ENCODE assay signal across 17 cellular contexts in the genomic region with DNA sequence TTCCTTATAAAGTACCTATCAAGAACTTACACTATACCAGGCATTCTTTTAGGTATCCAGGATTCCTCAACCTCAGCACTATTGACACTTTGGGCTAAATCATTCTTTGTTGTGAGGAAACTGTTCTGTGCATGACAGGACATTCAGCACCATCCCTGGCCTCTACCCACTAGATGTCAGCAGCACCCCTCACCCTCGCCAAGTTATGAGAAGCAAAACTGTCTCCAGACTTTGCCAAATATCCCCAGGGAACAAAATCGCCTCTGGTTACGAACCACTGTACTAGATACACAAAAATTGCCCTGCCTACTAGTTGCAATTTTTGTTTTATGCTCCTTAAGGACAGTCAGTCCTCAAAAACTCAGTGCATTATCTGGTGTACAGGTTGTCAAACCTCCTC. TPM values are rescaled to one million over a fixed set of nuclear protein-coding genes. Genes with fewer than 3 reads are reported as not detected.
DNase-seq lines count a peak whose midpoint lies in the region; ATAC-seq and TF ChIP-seq lines count a peak whose summit lies in the region.
"Had no signal": no experiment of that assay in that cellular context is flagged by ENCODE, and none has a peak within 500 bp of the region (broad histone marks: within the 10 kb centered on the region; RNA-seq: fewer than 3 reads in every experiment).

No MANE protein-coding gene starts in this region.

- H3K27me3 ChIP-seq in adipocyte (replicated peaks; ENCODE audit: control insufficient read depth, insufficient read depth, low read length) (no peaks in the 10 kb centered on the region), right atrium auricular region (no peaks in the 10 kb centered on the region), uterus (no peaks in the 10 kb centered on the region)

- H3K27ac ChIP-seq in right atrium auricular region, result peak overlapping the region; percentile 57 to 83
- no peak overlapping the region for H3K27ac ChIP-seq in uterus

- no peaks in the 10 kb centered on the region for H3K9me3 ChIP-seq in adipocyte (ENCODE audit: control insufficient read depth, low read length)
- H3K9me3 ChIP-seq in right atrium auricular region, result no peaks in the 10 kb centered on the region
- no peaks in the 10 kb centered on the region for H3K9me3 ChIP-seq in uterus

- DNase-seq in Caki2 (ENCODE audit: low read depth) (peak; percentile 52), LHCN-M2 (ENCODE audit: low read depth) (peak; percentile 95), adipocyte (ENCODE audit: low read depth) (peak; percentile 22), right atrium auricular region (ENCODE audit: low spot score) (no peak), HCEC 1CT (no peak), uterus (no peak)
- no peak for DNase-seq in effector CD4-positive, alpha-beta T cell
- DNase-seq: activated CD4-positive, alpha-beta memory T cell treated with anti-CD3 and anti-CD28 coated beads for 36 hours; activated effector memory CD4-positive, alpha-beta T cell treated with Interleukin-2 at 50 U/mL for 16 hours; AML-193; effector CD8-positive, alpha-beta T cell; kidney; NCI-H146; stimulated activated CD4-positive, alpha-beta T cell treated with anti-CD3 and anti-CD28 coated beads, Interleukin-1b, Interleukin-23, amount 100 ng/mL, for 48 hours; trophoblast cell had no signal

- ATAC-seq in HG03159 (IDR thresholded peaks at IDR 0.05; ENCODE audit: unreplicated experiment), result no peak
- ATAC-seq: HepG2 had no signal

- H3K4me3 ChIP-seq in adipocyte (ENCODE audit: low read length), result no peak overlapping the region
- H3K4me3 ChIP-seq in right atrium auricular region, result no peak overlapping the region
- no peak overlapping the region for H3K4me3 ChIP-seq in uterus

- TF ChIP-seq POLR2A in uterus (IDR thresholded peaks at IDR 0.05), result no peak

- in situ Hi-C loops in Caki2 (cut with HindIII; ENCODE audit: low pct_unique_long_range_greater_than_20kb, low sequenced_read_pairs), result no loop called here

- H3K4me1 ChIP-seq in adipocyte (ENCODE audit: control insufficient read depth, insufficient read depth, low read length) (peaks cover 56% of the 10 kb centered on the region), right atrium auricular region (peaks cover 0 to 54% of the 10 kb centered on the region in 2 donors), uterus (peaks cover 0 to 5% of the 10 kb centered on the region in 2 donors)

- TF ChIP-seq CTCF in right atrium auricular region (IDR thresholded peaks at IDR 0.05) (peak in 1 of 2 donors; percentile 29), uterus (IDR thresholded peaks at IDR 0.05) (no peak)

- intact Hi-C loops in uterus (cut with DNase I; ENCODE audit: low total_unique reads), result no loop called here

- H3K36me3 ChIP-seq in adipocyte (ENCODE audit: control insufficient read depth, insufficient read depth, low read length, severe bottlenecking) (peaks cover 32% of the 10 kb centered on the region), right atrium auricular region (peaks cover 15% of the 10 kb centered on the region), uterus (no peaks in the 10 kb centered on the region)

- H3K9ac ChIP-seq in adipocyte (ENCODE audit: low read length), result no peak overlapping the region

RNA-seq across cellular contexts. Expression of gene PALMD, which starts 35.7 kb away (rescaled TPM):
- total RNA-seq in Caki2 (2014; rRNA removed; shearing (Covaris generic); ENCODE audit: low replicate concordance), result 2.3 and 6.5 TPM in 2 replicates
- total RNA-seq in LHCN-M2 (2014; rRNA removed) (56.5 and 75.1 TPM in 2 replicates), right atrium auricular region (10 to 100 TPM; 55.0 to 78.7 TPM), uterus (10 to 100 TPM; 17.8 to 64.3 (median 40.6) TPM)
- polyA plus RNA-seq in LHCN-M2 (2012), result 15.7 TPM
- total RNA-seq: activated CD4-positive, alpha-beta memory T cell treated with anti-CD3 and anti-CD28 coated beads for 36 hours had no signal

Comparison
In these comparisons a context has a peak if more than half of its experiments do, and no peak if none do; other contexts are left out.
1. DNase-seq: peak in Caki2 (single experiment), LHCN-M2 (single experiment) and adipocyte (single experiment); none in right atrium auricular region (single experiment), HCEC 1CT (single experiment), effector CD4-positive, alpha-beta T cell (single experiment) and uterus (0 of 2).
2. H3K27ac ChIP-seq: peak in right atrium auricular region (2 of 2); none in uterus (0 of 2).